ENCODE assay signal across 1 cellular context in genomic region chr9:136945333-136946227, GRCh38.
TF ChIP-seq lines count a peak whose summit lies in the region.

No MANE protein-coding gene starts in this region.

TF ChIP-seq in HepG2, 621 proteins besides CTCF, POLR2A, EP300 and RAD21 (continues in another document):
- 0 out of 2 replicates have a peak, but pooled peaks have one; percentile 12 for TF ChIP-seq KAT7 (CRISPR knock-in tag; IDR thresholded peaks at IDR 0.05; ENCODE audit: borderline replicate concordance)
- no peak for TF ChIP-seq TFAP4 (IDR thresholded peaks at IDR 0.05; ENCODE audit: borderline replicate concordance, low read depth)
- TF ChIP-seq ZNF10 (CRISPR knock-in tag; IDR thresholded peaks at IDR 0.05; ENCODE audit: borderline replicate concordance, low read depth) = no peak
- TF ChIP-seq ZNF3 (CRISPR knock-in tag; IDR thresholded peaks at IDR 0.05) = no peak
- TF ChIP-seq PHF8 (CRISPR knock-in tag; IDR thresholded peaks at IDR 0.05) = no peak
- 0 out of 2 replicates have a peak, but pooled peaks have one; percentile 6 for TF ChIP-seq HNRNPL (IDR thresholded peaks at IDR 0.05; ENCODE audit: low read depth, low read length)
- TF ChIP-seq RBM39 (IDR thresholded peaks at IDR 0.05; ENCODE audit: low read depth, low read length, poor library complexity, severe bottlenecking) = peak; percentile 9
- TF ChIP-seq ZNF546 (CRISPR knock-in tag; conservative IDR thresholded peaks at IDR 0.05) = no peak
- TF ChIP-seq TEAD3 (CRISPR knock-in tag; optimal IDR thresholded peaks at IDR 0.05; ENCODE audit: borderline replicate concordance) = peak; percentile 43
- no peak for TF ChIP-seq DZIP1 (CRISPR knock-in tag; IDR thresholded peaks at IDR 0.05)
- TF ChIP-seq, protein P1, sequence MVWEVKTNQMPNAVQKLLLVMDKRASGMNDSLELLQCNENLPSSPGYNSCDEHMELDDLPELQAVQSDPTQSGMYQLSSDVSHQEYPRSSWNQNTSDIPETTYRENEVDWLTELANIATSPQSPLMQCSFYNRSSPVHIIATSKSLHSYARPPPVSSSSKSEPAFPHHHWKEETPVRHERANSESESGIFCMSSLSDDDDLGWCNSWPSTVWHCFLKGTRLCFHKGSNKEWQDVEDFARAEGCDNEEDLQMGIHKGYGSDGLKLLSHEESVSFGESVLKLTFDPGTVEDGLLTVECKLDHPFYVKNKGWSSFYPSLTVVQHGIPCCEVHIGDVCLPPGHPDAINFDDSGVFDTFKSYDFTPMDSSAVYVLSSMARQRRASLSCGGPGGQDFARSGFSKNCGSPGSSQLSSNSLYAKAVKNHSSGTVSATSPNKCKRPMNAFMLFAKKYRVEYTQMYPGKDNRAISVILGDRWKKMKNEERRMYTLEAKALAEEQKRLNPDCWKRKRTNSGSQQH (CRISPR knock-in tag; IDR thresholded peaks at IDR 0.05; ENCODE audit: low read depth) = no peak
- no peak for TF ChIP-seq RFX1 (IDR thresholded peaks at IDR 0.05)
- TF ChIP-seq GZF1 (CRISPR knock-in tag; IDR thresholded peaks at IDR 0.05) = 0 out of 2 replicates have a peak, but pooled peaks have one; percentile 40
- peak; percentile 19; the same call in 1 of the 2 replicates for TF ChIP-seq HDAC1 (CRISPR knock-in tag; IDR thresholded peaks at IDR 0.05)
- TF ChIP-seq ZNF235 (CRISPR knock-in tag; IDR thresholded peaks at IDR 0.05; ENCODE audit: borderline replicate concordance) = 0 out of 2 replicates have a peak, but pooled peaks have one; percentile 44
- peak; percentile 73; the same call in 1 of the 2 replicates for TF ChIP-seq SP5 (CRISPR knock-in tag; IDR thresholded peaks at IDR 0.05; ENCODE audit: borderline replicate concordance, low read depth)
- peak; percentile 47; the same call in 1 of the 2 replicates for TF ChIP-seq MXD4 (CRISPR knock-in tag; IDR thresholded peaks at IDR 0.05)
- 0 out of 2 replicates have a peak, but pooled peaks have one; percentile 24 for TF ChIP-seq HOXA3 (CRISPR knock-in tag; IDR thresholded peaks at IDR 0.05)
- peak; percentile 67 for TF ChIP-seq PATZ1 (CRISPR knock-in tag; IDR thresholded peaks at IDR 0.05)
- no peak for TF ChIP-seq HIC2 (CRISPR knock-in tag; IDR thresholded peaks at IDR 0.05; ENCODE audit: low read depth)
- TF ChIP-seq ATAD3A (CRISPR knock-in tag; IDR thresholded peaks at IDR 0.05) = no peak
- TF ChIP-seq ZNF33A (CRISPR knock-in tag; IDR thresholded peaks at IDR 0.05; ENCODE audit: borderline replicate concordance) = no peak
- TF ChIP-seq ZNF121 (CRISPR knock-in tag; IDR thresholded peaks at IDR 0.05) = no peak
- no peak for TF ChIP-seq PRDM10 (CRISPR knock-in tag; IDR thresholded peaks at IDR 0.05; ENCODE audit: low read depth)
- no peak for TF ChIP-seq RNF219 (CRISPR knock-in tag; IDR thresholded peaks at IDR 0.05)
- TF ChIP-seq, protein P2, sequence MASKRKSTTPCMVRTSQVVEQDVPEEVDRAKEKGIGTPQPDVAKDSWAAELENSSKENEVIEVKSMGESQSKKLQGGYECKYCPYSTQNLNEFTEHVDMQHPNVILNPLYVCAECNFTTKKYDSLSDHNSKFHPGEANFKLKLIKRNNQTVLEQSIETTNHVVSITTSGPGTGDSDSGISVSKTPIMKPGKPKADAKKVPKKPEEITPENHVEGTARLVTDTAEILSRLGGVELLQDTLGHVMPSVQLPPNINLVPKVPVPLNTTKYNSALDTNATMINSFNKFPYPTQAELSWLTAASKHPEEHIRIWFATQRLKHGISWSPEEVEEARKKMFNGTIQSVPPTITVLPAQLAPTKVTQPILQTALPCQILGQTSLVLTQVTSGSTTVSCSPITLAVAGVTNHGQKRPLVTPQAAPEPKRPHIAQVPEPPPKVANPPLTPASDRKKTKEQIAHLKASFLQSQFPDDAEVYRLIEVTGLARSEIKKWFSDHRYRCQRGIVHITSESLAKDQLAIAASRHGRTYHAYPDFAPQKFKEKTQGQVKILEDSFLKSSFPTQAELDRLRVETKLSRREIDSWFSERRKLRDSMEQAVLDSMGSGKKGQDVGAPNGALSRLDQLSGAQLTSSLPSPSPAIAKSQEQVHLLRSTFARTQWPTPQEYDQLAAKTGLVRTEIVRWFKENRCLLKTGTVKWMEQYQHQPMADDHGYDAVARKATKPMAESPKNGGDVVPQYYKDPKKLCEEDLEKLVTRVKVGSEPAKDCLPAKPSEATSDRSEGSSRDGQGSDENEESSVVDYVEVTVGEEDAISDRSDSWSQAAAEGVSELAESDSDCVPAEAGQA (IDR thresholded peaks at IDR 0.05; ENCODE audit: low read depth) = 0 out of 2 replicates have a peak, but pooled peaks have one; percentile 37
- TF ChIP-seq, protein P2 (CRISPR knock-in tag; IDR thresholded peaks at IDR 0.05; ENCODE audit: borderline replicate concordance) = no peak
- no peak for TF ChIP-seq IRX3 (CRISPR knock-in tag; IDR thresholded peaks at IDR 0.05; ENCODE audit: borderline replicate concordance, low read depth)
- TF ChIP-seq SMARCC2 (IDR thresholded peaks at IDR 0.05) = no peak
- TF ChIP-seq KDM3A (CRISPR knock-in tag; IDR thresholded peaks at IDR 0.05; ENCODE audit: low read depth) = 0 out of 2 replicates have a peak, but pooled peaks have one; percentile 15
- TF ChIP-seq KDM5B (CRISPR knock-in tag; IDR thresholded peaks at IDR 0.05; ENCODE audit: borderline replicate concordance) = 0 out of 2 replicates have a peak, but pooled peaks have one; percentile 17
